ENCODE assay signal across 15 cellular contexts in the genomic region with DNA sequence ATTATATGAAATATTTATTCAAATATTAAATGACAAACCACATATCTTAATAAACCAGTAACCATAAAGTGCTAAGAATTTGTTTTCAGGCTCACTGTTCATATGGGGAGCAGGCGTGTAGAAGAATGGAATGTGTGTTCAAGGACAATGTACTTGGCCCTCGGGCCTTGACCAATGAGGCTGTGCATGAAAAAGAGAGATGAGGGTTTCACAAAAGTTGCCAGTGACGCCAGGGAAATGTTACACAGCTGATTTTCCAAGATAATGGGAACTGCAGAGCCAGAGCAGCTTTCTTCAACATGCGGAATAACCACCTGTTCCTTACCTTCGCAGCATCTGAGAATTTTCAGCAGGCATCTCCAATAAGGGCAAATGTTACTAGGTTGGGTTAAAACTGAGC. TPM values are rescaled to one million over a fixed set of nuclear protein-coding genes. Genes with fewer than 3 reads are reported as not detected.
DNase-seq lines count a peak whose midpoint lies in the region; ATAC-seq and TF ChIP-seq lines count a peak whose summit lies in the region.
"Had no signal": no experiment of that assay in that cellular context is flagged by ENCODE, and none has a peak within 500 bp of the region (broad histone marks: within the 10 kb centered on the region; RNA-seq: fewer than 3 reads in every experiment).

No MANE protein-coding gene starts in this region.

- H3K27me3 Mint-ChIP-seq in T-helper 17 cell (no peaks in the 10 kb centered on the region), immature natural killer cell (ENCODE audit: low read depth in 3 of 3) (peaks cover 17 to 33% (median 23%) of the 10 kb centered on the region in 3 donors)
- H3K27me3 Mint-ChIP-seq in stimulated activated naive CD8-positive, alpha-beta T cell treated with anti-CD3 and anti-CD28 coated beads, Interleukin-15, amount 100 ng/mL, for 72 hours = no peaks in the 10 kb centered on the region

- no peaks in the 10 kb centered on the region for H3K9me3 ChIP-seq in T-helper 17 cell (ENCODE audit: control insufficient read depth, low read length, poor library complexity, severe bottlenecking)
- H3K9me3 ChIP-seq: thoracic aorta had no signal

- no peak overlapping the region for H3K4me3 ChIP-seq in lower leg skin (ENCODE audit: low read depth, poor library complexity, severe bottlenecking)
- H3K4me3 ChIP-seq: thoracic aorta had no signal

- no peak for TF ChIP-seq CTCF in lower leg skin (IDR thresholded peaks at IDR 0.05)

- no peaks in the 10 kb centered on the region for H3K9me3 Mint-ChIP-seq in immature natural killer cell
- no peaks in the 10 kb centered on the region for H3K9me3 Mint-ChIP-seq in stimulated activated naive CD8-positive, alpha-beta T cell treated with anti-CD3 and anti-CD28 coated beads, Interleukin-15, amount 100 ng/mL, for 72 hours

- TF ChIP-seq POLR2A in lower leg skin (IDR thresholded peaks at IDR 0.05) = no peak

- ATAC-seq in Right ventricle myocardium inferior = no peak
- ATAC-seq in T-helper 17 cell = no peak
- ATAC-seq in stimulated activated naive CD8-positive, alpha-beta T cell treated with anti-CD3 and anti-CD28 coated beads, Interleukin-15, amount 100 ng/mL, for 72 hours = no peak
- no peak for ATAC-seq in GM19328 (IDR thresholded peaks at IDR 0.05; ENCODE audit: unreplicated experiment)

- 82 to 86% methylated on average over 5 of the region's 5 CpGs for WGBS in lower leg skin, 2 donors

- H3K4me1 Mint-ChIP-seq in T-helper 17 cell (peaks cover 54% of the 10 kb centered on the region), immature natural killer cell (peaks cover 63 to 83% of the 10 kb centered on the region in 2 donors)
- peaks cover 81% of the 10 kb centered on the region for H3K4me1 Mint-ChIP-seq in stimulated activated naive CD8-positive, alpha-beta T cell treated with anti-CD3 and anti-CD28 coated beads, Interleukin-15, amount 100 ng/mL, for 72 hours

- peak overlapping the region; percentile 96 for H3K27ac Mint-ChIP-seq in T-helper 17 cell
- peak overlapping the region in 4 of 6 donors; percentile 2 to 71 (median 26) for H3K27ac Mint-ChIP-seq in immature natural killer cell
- H3K27ac Mint-ChIP-seq in stimulated activated naive CD8-positive, alpha-beta T cell treated with anti-CD3 and anti-CD28 coated beads, Interleukin-15, amount 100 ng/mL, for 72 hours = peak overlapping the region in 1 of 2 donors; percentile 49

- H3K36me3 Mint-ChIP-seq in T-helper 17 cell (ENCODE audit: low read depth) (peaks cover 16% of the 10 kb centered on the region), immature natural killer cell (peaks cover 26 to 71% (median 68%) of the 10 kb centered on the region in 3 donors)

- intact Hi-C loops in cardiac septum (cut with DNase I) (no loop called here), Right ventricle myocardium inferior (cut with DNase I) (no loop called here), lower leg skin (cut with DNase I; ENCODE audit: low total_unique reads) (no loop called here), posterior cingulate gyrus (cut with DNase I) (no loop called here)

- DNase-seq in cardiac septum (ENCODE audit: low spot score) = peak; percentile 5
- no peak for DNase-seq in Right ventricle myocardium inferior (ENCODE audit: missing footprints)
- no peak for DNase-seq in T-helper 17 cell
- DNase-seq in immature natural killer cell = no peak
- no peak for DNase-seq in stimulated activated naive CD8-positive, alpha-beta T cell treated with anti-CD3 and anti-CD28 coated beads, Interleukin-15, amount 100 ng/mL, for 72 hours
- DNase-seq in lower leg skin (ENCODE audit: low spot score in 2 of 2) = no peak
- DNase-seq in posterior cingulate gyrus = no peak
- DNase-seq: anterior cingulate cortex; GDM1; NCI-H1048; NCI-H2081 treated with DMSO at 0.1 percent for 48 hours; NCI-H510A treated with DMSO at 0.1 percent for 48 hours; stimulated activated CD4-positive, alpha-beta T cell treated with anti-CD3 and anti-CD28 coated beads, Interleukin-2, amount 100 ng/mL, for 48 hours had no signal

- no peak overlapping the region for H3K4me3 Mint-ChIP-seq in T-helper 17 cell
- peak overlapping the region in 1 of 5 donors; percentile 14 for H3K4me3 Mint-ChIP-seq in immature natural killer cell
- peak overlapping the region; percentile 8 to 87 for H3K4me3 Mint-ChIP-seq in stimulated activated naive CD8-positive, alpha-beta T cell treated with anti-CD3 and anti-CD28 coated beads, Interleukin-15, amount 100 ng/mL, for 72 hours

RNA-seq across cellular contexts. Expression of a gene that starts 4.2 kb away (rescaled TPM):
- total RNA-seq in cardiac septum (175 TPM), Right ventricle myocardium inferior (172 TPM), T-helper 17 cell (1,000 to 10,000 TPM; 1,476 to 1,622 TPM), lower leg skin (100 to 1,000 TPM; 130 to 327 (median 178) TPM)
- polyA plus RNA-seq in immature natural killer cell = 100 to 1,000 TPM in 1 of 3 donors, 10 to 100 TPM in 2; 51.1 to 142 (median 56.3) TPM

RNA-seq across cellular contexts. Expression of a gene that starts 14.4 kb away (rescaled TPM):
- 42.5 TPM for total RNA-seq in cardiac septum
- 179 TPM for total RNA-seq in Right ventricle myocardium inferior
- total RNA-seq in T-helper 17 cell = 10 to 100 TPM; 11.8 to 27.1 TPM
- 1 to 10 TPM in 1 of 3 donors, under 1 TPM in 1, not detected in 1; 0.63 to 1.1 TPM for polyA plus RNA-seq in immature natural killer cell
- total RNA-seq in lower leg skin = 1 to 10 TPM in 1 of 4 donors, under 1 TPM in 3; 0.11 to 2.0 (median 0.44) TPM

RNA-seq across cellular contexts. Expression of a gene that starts 28.9 kb away (rescaled TPM):
- total RNA-seq in cardiac septum = 6.7 TPM
- 11.3 TPM for total RNA-seq in Right ventricle myocardium inferior
- 10 to 100 TPM; 97.8 to 99.2 TPM for total RNA-seq in T-helper 17 cell
- 10 to 100 TPM in 2 of 3 donors, 1 to 10 TPM in 1; 9.2 to 16.4 (median 15.9) TPM for polyA plus RNA-seq in immature natural killer cell
- total RNA-seq in lower leg skin = 10 to 100 TPM in 3 of 4 donors, 1 to 10 TPM in 1; 9.3 to 29.8 (median 19.5) TPM

RNA-seq across cellular contexts. Expression of a gene that starts 30.2 kb away (rescaled TPM):
- 30.8 TPM for total RNA-seq in cardiac septum
- total RNA-seq in Right ventricle myocardium inferior = 46.8 TPM
- total RNA-seq in T-helper 17 cell = 100 to 1,000 TPM; 464 to 502 TPM
- 100 to 1,000 TPM; 142 to 165 (median 154) TPM for polyA plus RNA-seq in immature natural killer cell
- 1 to 10 TPM; 1.1 to 10.0 (median 5.0) TPM for total RNA-seq in lower leg skin

RNA-seq across cellular contexts. Expression of a gene that starts 36.2 kb away (rescaled TPM):
- 8.6 TPM for total RNA-seq in cardiac septum
- total RNA-seq in Right ventricle myocardium inferior = 8.4 TPM
- 10 to 100 TPM; 25.8 to 27.0 TPM for total RNA-seq in T-helper 17 cell
- polyA plus RNA-seq in immature natural killer cell = 10 to 100 TPM; 15.3 to 36.1 (median 27.1) TPM
- total RNA-seq in lower leg skin = 10 to 100 TPM; 20.5 to 42.7 (median 32.2) TPM

Comparison
In these comparisons a context has a peak if more than half of its experiments do, and no peak if none do; other contexts are left out.
1. RNA of a gene that starts 14.4 kb away (total RNA-seq): 179 TPM in Right ventricle myocardium inferior (single experiment), 42.5 TPM in cardiac septum (single experiment) and 11.8 to 27.1 TPM in T-helper 17 cell; 0.11 to 2.0 TPM in lower leg skin; every median in the first group is over 4 times any median in the second.